Comparison of ENCODE assay signal across 19 cellular contexts in genomic region chr9:122348288-122348777, GRCh38. TPM values are rescaled to one million over a fixed set of nuclear protein-coding genes. Genes with fewer than 3 reads are reported as not detected.
A peak's percentile ranks its signal among the peaks of the same experiment; 100 is the strongest.
DNase-seq lines count a peak whose midpoint lies in the region; ATAC-seq and TF ChIP-seq lines count a peak whose summit lies in the region.
"Had no signal": no experiment of that assay in that cellular context is flagged by ENCODE, and none has a peak within 500 bp of the region (broad histone marks: within the 10 kb centered on the region; RNA-seq: fewer than 3 reads in every experiment).

No MANE protein-coding gene starts in this region.

- no peak overlapping the region for H2AFZ ChIP-seq in neural progenitor cell (replicated peaks)

- peaks cover 16% of the 10 kb centered on the region for H3K4me1 Mint-ChIP-seq in activated naive CD4-positive, alpha-beta T cell treated with anti-CD3 and anti-CD28 coated beads, Interleukin-2, amount 10 ng/mL, durations not matched to agents 7 days and 5 days
- peaks cover 11% of the 10 kb centered on the region for H3K4me1 Mint-ChIP-seq in neural progenitor cell

- H3K27me3 ChIP-seq in gastroesophageal sphincter (no peaks in the 10 kb centered on the region), neural progenitor cell (peaks cover 57% of the 10 kb centered on the region)
- H3K27me3 ChIP-seq: colonic mucosa had no signal

- H3K9me3 ChIP-seq in gastroesophageal sphincter (no peaks in the 10 kb centered on the region), neural progenitor cell (ENCODE audit: low read depth) (peaks cover 5% of the 10 kb centered on the region)
- H3K9me3 ChIP-seq: colonic mucosa, neutrophil had no signal

- TF ChIP-seq CTCF in gastroesophageal sphincter (IDR thresholded peaks at IDR 0.05) (no peak), neural progenitor cell (IDR thresholded peaks at IDR 0.05) (no peak)

- CTCF ChIA-PET in activated naive CD4-positive, alpha-beta T cell treated with anti-CD3 and anti-CD28 coated beads, Interleukin-2, amount 10 ng/mL, durations not matched to agents 7 days and 5 days (lab: Charles Lee), result interaction anchor here (1.2 to 11.2 kb wide), 3 partner anchors 203 to 249 kb away, joined by 3 to 303 read pairs (median 15); no protein-coding TSS in a partner anchor

- peaks cover 49% of the 10 kb centered on the region for H3K27me3 Mint-ChIP-seq in activated naive CD4-positive, alpha-beta T cell treated with anti-CD3 and anti-CD28 coated beads, Interleukin-2, amount 10 ng/mL, durations not matched to agents 7 days and 5 days
- H3K27me3 Mint-ChIP-seq in neural progenitor cell (ENCODE audit: insufficient read depth, low read depth), result peaks cover 25% of the 10 kb centered on the region

- H4K20me1 ChIP-seq in neural progenitor cell (ENCODE audit: low read depth), result no peaks in the 10 kb centered on the region

- H3K36me3 ChIP-seq in gastroesophageal sphincter (no peaks in the 10 kb centered on the region), neural progenitor cell (no peaks in the 10 kb centered on the region)
- H3K36me3 ChIP-seq: colonic mucosa, neutrophil had no signal

- WGBS in gastroesophageal sphincter (ENCODE audit: low coverage in 1 of 2), 2 donors, result 83 to 84% methylated on average over 4 of the region's 12 CpGs

- H3K9ac ChIP-seq in neural progenitor cell, result no peak overlapping the region

- no peak for DNase-seq in activated naive CD4-positive, alpha-beta T cell treated with anti-CD3 and anti-CD28 coated beads, Interleukin-2, amount 10 ng/mL, durations not matched to agents 7 days and 5 days
- DNase-seq in activated naive CD4-positive, alpha-beta T cell (lab: John Stamatoyannopoulos, UW), result no peak
- DNase-seq in KG1 (lab: John Stamatoyannopoulos, UW) (peak; percentile 36), neural progenitor cell (ENCODE audit: low spot score) (no peak), GM19238 (ENCODE audit: insufficient read length, low spot score) (no peak)
- DNase-seq: activated CD4-positive, alpha-beta T cell treated with anti-CD3 and anti-CD28 coated beads for 4 hours; activated CD8-positive, alpha-beta memory T cell treated with anti-CD3 and anti-CD28 coated beads, Interleukin-2, amount 50 U/mL, for 4 hours; C1 segment of cervical spinal cord; DMS53; HCEC 1CT; hypothalamus; mesenchymal stem cell; NCI-H2029 treated with DMSO at 0.1 percent for 48 hours had no signal

- H3K4me3 Mint-ChIP-seq in activated naive CD4-positive, alpha-beta T cell treated with anti-CD3 and anti-CD28 coated beads, Interleukin-2, amount 10 ng/mL, durations not matched to agents 7 days and 5 days, result no peak overlapping the region
- peak overlapping the region; percentile 10 for H3K4me3 Mint-ChIP-seq in neural progenitor cell

- H3K36me3 Mint-ChIP-seq in activated naive CD4-positive, alpha-beta T cell treated with anti-CD3 and anti-CD28 coated beads, Interleukin-2, amount 10 ng/mL, durations not matched to agents 7 days and 5 days, result no peaks in the 10 kb centered on the region
- H3K36me3 Mint-ChIP-seq in neural progenitor cell, result no peaks in the 10 kb centered on the region

- no peak for TF ChIP-seq EP300 in gastroesophageal sphincter (IDR thresholded peaks at IDR 0.05)

- H3K9me3 Mint-ChIP-seq in activated naive CD4-positive, alpha-beta T cell treated with anti-CD3 and anti-CD28 coated beads, Interleukin-2, amount 10 ng/mL, durations not matched to agents 7 days and 5 days, result peaks cover 2% of the 10 kb centered on the region
- H3K9me3 Mint-ChIP-seq in neural progenitor cell, result peaks cover 2% of the 10 kb centered on the region

- peak overlapping the region; percentile 39 for H3K27ac Mint-ChIP-seq in activated naive CD4-positive, alpha-beta T cell treated with anti-CD3 and anti-CD28 coated beads, Interleukin-2, amount 10 ng/mL, durations not matched to agents 7 days and 5 days
- no peak overlapping the region for H3K27ac Mint-ChIP-seq in neural progenitor cell

- ATAC-seq in gastroesophageal sphincter (no peak), GM19035 (IDR thresholded peaks at IDR 0.05; ENCODE audit: unreplicated experiment) (no peak), GM21360 (IDR thresholded peaks at IDR 0.05; ENCODE audit: unreplicated experiment) (no peak)

- no peak overlapping the region for H3K4me3 ChIP-seq in gastroesophageal sphincter
- no peak overlapping the region for H3K4me3 ChIP-seq in neural progenitor cell
- H3K4me3 ChIP-seq: colonic mucosa had no signal

- H3K4me1 ChIP-seq in gastroesophageal sphincter, result peaks cover 0 to 20% (median 4%) of the 10 kb centered on the region in 3 donors
- no peaks in the 10 kb centered on the region for H3K4me1 ChIP-seq in neural progenitor cell

- no peak overlapping the region for H3K4me2 ChIP-seq in neural progenitor cell

- no peaks in the 10 kb centered on the region for H3K79me2 ChIP-seq in neural progenitor cell (ENCODE audit: low read depth)

- H3F3A ChIP-seq in neural progenitor cell (ENCODE audit: low read depth), result peaks cover 13% of the 10 kb centered on the region

- peak overlapping the region in 3 of 4 donors; percentile 80 to 88 (median 83) for H3K27ac ChIP-seq in gastroesophageal sphincter
- H3K27ac ChIP-seq in neural progenitor cell, result no peak overlapping the region
- H3K27ac ChIP-seq: neutrophil had no signal

- no peak for TF ChIP-seq POLR2A in gastroesophageal sphincter (IDR thresholded peaks at IDR 0.05)

RNA-seq across cellular contexts. Expression of gene PTGS1, which starts 22.5 kb away (rescaled TPM):
- 100 to 1,000 TPM in 1 of 4 donors, 10 to 100 TPM in 3; 15.8 to 154 (median 46.4) TPM for total RNA-seq in gastroesophageal sphincter
- total RNA-seq in neural progenitor cell (ENCODE audit: low replicate concordance), result 1.8 and 2.2 TPM in 2 replicates
- total RNA-seq: A673 had no signal
